ENCODE assay signal across 8 cellular contexts in genomic region chr9:136410500-136411287, GRCh38. TPM values are rescaled to one million over a fixed set of nuclear protein-coding genes. Genes with fewer than 3 reads are reported as not detected.
DNase-seq lines count a peak whose midpoint lies in the region; ATAC-seq and TF ChIP-seq lines count a peak whose summit lies in the region.

A gene with protein sequence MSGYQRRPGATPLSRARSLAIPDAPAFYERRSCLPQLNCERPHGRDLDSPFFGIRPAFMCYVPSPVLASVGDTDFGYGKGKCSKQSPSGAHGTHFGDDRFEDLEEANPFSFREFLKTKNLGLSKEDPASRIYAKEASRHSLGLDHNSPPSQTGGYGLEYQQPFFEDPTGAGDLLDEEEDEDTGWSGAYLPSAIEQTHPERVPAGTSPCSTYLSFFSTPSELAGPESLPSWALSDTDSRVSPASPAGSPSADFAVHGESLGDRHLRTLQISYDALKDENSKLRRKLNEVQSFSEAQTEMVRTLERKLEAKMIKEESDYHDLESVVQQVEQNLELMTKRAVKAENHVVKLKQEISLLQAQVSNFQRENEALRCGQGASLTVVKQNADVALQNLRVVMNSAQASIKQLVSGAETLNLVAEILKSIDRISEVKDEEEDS (minus strand): TSS chr9:136410614. CDS start chr9:136410397, 217 bp downstream.
A gene with protein sequence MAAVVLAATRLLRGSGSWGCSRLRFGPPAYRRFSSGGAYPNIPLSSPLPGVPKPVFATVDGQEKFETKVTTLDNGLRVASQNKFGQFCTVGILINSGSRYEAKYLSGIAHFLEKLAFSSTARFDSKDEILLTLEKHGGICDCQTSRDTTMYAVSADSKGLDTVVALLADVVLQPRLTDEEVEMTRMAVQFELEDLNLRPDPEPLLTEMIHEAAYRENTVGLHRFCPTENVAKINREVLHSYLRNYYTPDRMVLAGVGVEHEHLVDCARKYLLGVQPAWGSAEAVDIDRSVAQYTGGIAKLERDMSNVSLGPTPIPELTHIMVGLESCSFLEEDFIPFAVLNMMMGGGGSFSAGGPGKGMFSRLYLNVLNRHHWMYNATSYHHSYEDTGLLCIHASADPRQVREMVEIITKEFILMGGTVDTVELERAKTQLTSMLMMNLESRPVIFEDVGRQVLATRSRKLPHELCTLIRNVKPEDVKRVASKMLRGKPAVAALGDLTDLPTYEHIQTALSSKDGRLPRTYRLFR (plus strand): TSS chr9:136410658. CDS start chr9:136410669, 11 bp downstream.

- peak within 1 kb of the TSS; percentile 98 for H3K9ac ChIP-seq in smooth muscle cell (ENCODE audit: low read depth)

- H3K27ac ChIP-seq in ACC112 (ENCODE audit: low read depth, low read length) (peak within 1 kb of the TSS; percentile 72), smooth muscle cell (ENCODE audit: low read depth) (peak within 1 kb of the TSS; percentile 91)

- H3K4me1 ChIP-seq in ACC112 (ENCODE audit: control insufficient read depth, insufficient read depth, low read length, unreplicated experiment) (peaks cover 15% of the 10 kb centered on the region), smooth muscle cell (ENCODE audit: low read depth) (peaks cover 17% of the 10 kb centered on the region)

- H3K4me2 ChIP-seq in smooth muscle cell = peak within 1 kb of the TSS; percentile 98

- H3K4me3 Mint-ChIP-seq in immature natural killer cell = peak within 1 kb of the TSS; percentile 84 to 91 (median 88)

- peak; percentile 60 for DNase-seq in NCI-H345 treated with DMSO at 0.1 percent for 48 hours (lab: John Stamatoyannopoulos, UW; ENCODE audit: unreplicated experiment)
- DNase-seq in activated CD4-positive, CD25-positive, alpha-beta regulatory T cell (lab: John Stamatoyannopoulos, UW) = peak; percentile 86 to 97 (median 92)
- DNase-seq in cardiac fibroblast (ENCODE audit: low read depth in 2 of 2) = peak; percentile 88 to 89
- DNase-seq in immature natural killer cell = peak; percentile 93
- DNase-seq in smooth muscle cell (lab: John Stamatoyannopoulos, UW; ENCODE audit: unreplicated experiment) = peak; percentile 76

- H3K4me3 ChIP-seq in ACC112 (ENCODE audit: low read depth, low read length) (peak within 1 kb of the TSS; percentile 94), cardiac fibroblast (replicated peaks in 1 of 2; ENCODE audit: low read depth in 2 of 2, low read length in 2 of 2) (peak within 1 kb of the TSS; percentile 97 to 99), smooth muscle cell (peak within 1 kb of the TSS; percentile 96)

- peaks cover 3 to 14% (median 9%) of the 10 kb centered on the region in 3 donors for H3K27me3 Mint-ChIP-seq in immature natural killer cell (ENCODE audit: low read depth in 3 of 3)

- H3K27ac Mint-ChIP-seq in immature natural killer cell = peak within 1 kb of the TSS; percentile 84 to 92 (median 88)

- ATAC-seq in GM18873 (IDR thresholded peaks at IDR 0.05; ENCODE audit: low FRiP score, unreplicated experiment) (peak; percentile 57), HG03139 (IDR thresholded peaks at IDR 0.05; ENCODE audit: unreplicated experiment) (peak; percentile 77)

- peaks cover 30 to 33% of the 10 kb centered on the region in 2 donors for H3K4me1 Mint-ChIP-seq in immature natural killer cell

- H3K79me2 ChIP-seq in ACC112 (ENCODE audit: control insufficient read depth, insufficient read depth, low read length, unreplicated experiment) (peaks cover 64% of the 10 kb centered on the region), smooth muscle cell (ENCODE audit: low read depth) (peaks cover 52% of the 10 kb centered on the region)

- peaks cover 0 to 2% (median 0%) of the 10 kb centered on the region in 6 donors for H3K9me3 Mint-ChIP-seq in immature natural killer cell

- H3K27me3 ChIP-seq in ACC112 (ENCODE audit: insufficient read depth, low read length) (no peaks in the 10 kb centered on the region), smooth muscle cell (ENCODE audit: low read depth) (no peaks in the 10 kb centered on the region)

- peaks cover 26% of the 10 kb centered on the region for H3K36me3 ChIP-seq in ACC112 (ENCODE audit: insufficient read depth, low read length)
- H3K36me3 ChIP-seq in smooth muscle cell (ENCODE audit: low read depth) = peaks cover 3% of the 10 kb centered on the region

- TF ChIP-seq CTCF in cardiac fibroblast (IDR thresholded peaks at IDR 0.05; ENCODE audit: low read depth, low read length) = no peak
- no peak for TF ChIP-seq CTCF in smooth muscle cell (IDR thresholded peaks at IDR 0.05; ENCODE audit: borderline replicate concordance, insufficient read depth, poor library complexity, severe bottlenecking)

- H3F3A ChIP-seq in smooth muscle cell (ENCODE audit: low read depth) = no peaks in the 10 kb centered on the region

- 2% methylated on average over 32 of the region's 83 CpGs for whole genome bisulfite sequencing in smooth muscle cell (ENCODE audit: low lambda C conversion rate)

- peaks cover 4 to 9% (median 8%) of the 10 kb centered on the region in 3 donors for H3K36me3 Mint-ChIP-seq in immature natural killer cell

- H4K20me1 ChIP-seq in smooth muscle cell (ENCODE audit: low read depth) = peaks cover 39% of the 10 kb centered on the region

- H2AFZ ChIP-seq in ACC112 (ENCODE audit: low read length, unreplicated experiment) (peak within 1 kb of the TSS; percentile 80), smooth muscle cell (ENCODE audit: low read depth) (peak within 1 kb of the TSS; percentile 72)

- no peaks in the 10 kb centered on the region for H3K9me3 ChIP-seq in smooth muscle cell (replicated peaks; ENCODE audit: low read depth)

RNA-seq across cellular contexts. Expression of the first gene that starts in this region (rescaled TPM):
- polyA plus RNA-seq in immature natural killer cell (10 to 100 TPM in 1 of 3 donors, 1 to 10 TPM in 2; 5.7 to 11.5 (median 6.2) TPM), smooth muscle cell (25.4 and 29.7 TPM in 2 replicates)
- total RNA-seq in smooth muscle cell = 28.9 and 47.6 TPM in 2 replicates

RNA-seq across cellular contexts. Expression of the second gene that starts in this region (rescaled TPM):
- 10 to 100 TPM; 34.5 to 43.5 (median 42.6) TPM for polyA plus RNA-seq in immature natural killer cell
- total RNA-seq in smooth muscle cell = 39.1 and 39.8 TPM in 2 replicates
- polyA plus RNA-seq in smooth muscle cell = 73.0 and 75.7 TPM in 2 replicates

Comparison
In these comparisons a context has a peak if more than half of its experiments do, and no peak if none do; other contexts are left out.
1. Peak in every context shown above with its lines: DNase-seq, ATAC-seq, H3K4me3 ChIP-seq and H3K27ac ChIP-seq.